In the genomic region with DNA sequence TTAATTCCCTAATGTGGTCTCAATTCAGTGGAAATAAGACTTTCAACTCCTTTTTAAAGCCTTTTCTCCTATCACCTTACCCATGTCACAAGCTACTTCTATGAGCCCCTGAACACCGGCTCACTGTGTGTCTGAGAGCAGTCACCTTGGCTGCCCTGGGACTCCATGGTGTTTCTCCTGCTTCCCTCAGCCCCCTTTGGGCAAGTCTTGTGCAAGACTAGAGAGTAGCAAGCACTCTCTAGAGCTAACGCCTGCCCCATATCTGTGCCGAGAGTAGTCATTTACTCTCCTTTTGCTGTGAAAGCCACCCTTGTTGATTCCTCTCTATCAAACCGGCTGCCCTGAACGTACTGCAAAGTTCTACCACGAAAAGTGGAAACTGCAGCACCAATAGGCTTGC, we compare ENCODE assay signal across 19 cellular contexts.
DNase-seq lines count a peak whose midpoint lies in the region; ATAC-seq, FAIRE-seq and TF ChIP-seq lines count a peak whose summit lies in the region.
"Had no signal": no experiment of that assay in that cellular context is flagged by ENCODE, and none has a peak within 500 bp of the region (broad histone marks: within the 10 kb centered on the region; RNA-seq: fewer than 3 reads in every experiment).

No MANE protein-coding gene starts in this region.

- POLR2A ChIA-PET in SK-N-SH (lab: Yijun Ruan, JAX): no interaction called here

- H2AFZ ChIP-seq in SK-N-SH (ENCODE audit: low read depth) (peak overlapping the region; percentile 66; the same call in 1 of the 2 replicates), osteoblast (ENCODE audit: low read length) (no peak overlapping the region)
- H2AFZ ChIP-seq: PC-9 had no signal

- H3K4me2 ChIP-seq in SK-N-SH: no peak overlapping the region
- H3K4me2 ChIP-seq in osteoblast (ENCODE audit: insufficient read depth, low read length): no peak overlapping the region
- H3K4me2 ChIP-seq: PC-9 had no signal

- TF ChIP-seq POLR2A in heart left ventricle (IDR thresholded peaks at IDR 0.05): no peak

- TF ChIP-seq CTCF in SK-N-SH (IDR thresholded peaks at IDR 0.05) (no peak), heart left ventricle (IDR thresholded peaks at IDR 0.05) (no peak), osteoblast (IDR thresholded peaks at IDR 0.05; ENCODE audit: extremely low read depth, low read depth, low read length) (no peak), upper lobe of right lung (IDR thresholded peaks at IDR 0.05) (no peak)

- 64% methylated on average over 6 of the region's 6 CpGs for WGBS in SK-N-SH (ENCODE audit: low lambda C conversion rate)
- WGBS in heart left ventricle, 4 donors: 76 to 86% (median 81%) methylated on average over 6 of the region's 6 CpGs

- H4K20me1 ChIP-seq in SK-N-SH (ENCODE audit: insufficient read depth) (no peaks in the 10 kb centered on the region), osteoblast (ENCODE audit: insufficient read depth, low read length) (no peaks in the 10 kb centered on the region)

- H3K9me3 ChIP-seq in SK-N-SH (no peaks in the 10 kb centered on the region), heart left ventricle (no peaks in the 10 kb centered on the region), osteoblast (ENCODE audit: low read depth, low read length) (no peaks in the 10 kb centered on the region), upper lobe of right lung (no peaks in the 10 kb centered on the region)
- H3K9me3 ChIP-seq: vagina had no signal

- H3K79me2 ChIP-seq in SK-N-SH (ENCODE audit: insufficient read depth) (no peaks in the 10 kb centered on the region), osteoblast (ENCODE audit: insufficient read depth, low read length) (no peaks in the 10 kb centered on the region)

- H3K4me3 ChIP-seq in SK-N-SH (ENCODE audit: low read depth in 2 of 2, low read length in 1 of 2): no peak overlapping the region
- H3K4me3 ChIP-seq in heart left ventricle: no peak overlapping the region
- no peak overlapping the region for H3K4me3 ChIP-seq in osteoblast (ENCODE audit: insufficient read depth, low read length)
- H3K4me3 ChIP-seq in upper lobe of right lung: no peak overlapping the region
- H3K4me3 ChIP-seq: PC-9, smooth muscle cell, vagina had no signal

- no peak for TF ChIP-seq RAD21 in SK-N-SH (IDR thresholded peaks at IDR 0.05; ENCODE audit: low read length)

- no peak for FAIRE-seq in HTR-8/SVneo (lab: Jason Lieb, UNC)

- no peaks in the 10 kb centered on the region for H3K27me3 ChIP-seq in SK-N-SH (ENCODE audit: insufficient read depth)
- H3K27me3 ChIP-seq in heart left ventricle: no peaks in the 10 kb centered on the region
- H3K27me3 ChIP-seq in osteoblast (ENCODE audit: insufficient read depth, low read length): no peaks in the 10 kb centered on the region
- H3K27me3 ChIP-seq in upper lobe of right lung: no peaks in the 10 kb centered on the region
- H3K27me3 ChIP-seq: foreskin keratinocyte, vagina had no signal

- H3K27ac ChIP-seq in SK-N-SH (ENCODE audit: low read depth in 2 of 2, low read length in 1 of 2) (peak overlapping the region in 1 of 2 experiments; percentile 87; a peak in 1 of 4 replicates), heart left ventricle (peak overlapping the region in 11 of 12 donors; percentile 2 to 81 (median 58)), osteoblast (ENCODE audit: low read depth, low read length) (peak overlapping the region; percentile 95), upper lobe of right lung (peak overlapping the region; percentile 62)
- H3K27ac ChIP-seq: PC-9, VCaP had no signal

- H3F3A ChIP-seq in SK-N-SH (replicated peaks; ENCODE audit: insufficient read depth): peaks cover 13% of the 10 kb centered on the region

- TF ChIP-seq EP300 in SK-N-SH (IDR thresholded peaks at IDR 0.05; ENCODE audit: borderline replicate concordance in 1 of 2, low read depth in 1 of 2, low read length in 1 of 2): no peak

- H3K9me2 ChIP-seq in SK-N-SH: no peaks in the 10 kb centered on the region

- no peaks in the 10 kb centered on the region for H3K36me3 ChIP-seq in SK-N-SH (replicated peaks in 1 of 2; ENCODE audit: control insufficient read depth in 1 of 2, insufficient read depth in 2 of 2, low read length in 1 of 2)
- H3K36me3 ChIP-seq in heart left ventricle: no peaks in the 10 kb centered on the region
- no peaks in the 10 kb centered on the region for H3K36me3 ChIP-seq in osteoblast (ENCODE audit: insufficient read depth, low read length)
- no peaks in the 10 kb centered on the region for H3K36me3 ChIP-seq in upper lobe of right lung
- H3K36me3 ChIP-seq: vagina had no signal

- H3K4me1 ChIP-seq in SK-N-SH (ENCODE audit: control insufficient read depth in 1 of 2, insufficient read depth in 2 of 2, low read depth in 1 of 2, low read length in 1 of 2) (peaks cover 0 to 26% of the 10 kb centered on the region in 2 experiments; a peak in 2 of 4 replicates), heart left ventricle (peaks cover 0 to 59% (median 16%) of the 10 kb centered on the region in 12 donors), osteoblast (ENCODE audit: insufficient read depth, low read length) (peaks cover 53% of the 10 kb centered on the region), upper lobe of right lung (peaks cover 11% of the 10 kb centered on the region)

- 0 out of 2 replicates have a peak overlapping the region, but pooled peaks have one; percentile 56 for H3K9ac ChIP-seq in SK-N-SH

- no peak for ATAC-seq in SK-N-SH treated with all-trans-retinoic acid at 6 μM for 48 hours
- peak in 2 of 4 donors; percentile 31 to 48 for ATAC-seq in heart left ventricle
- no peak for ATAC-seq in upper lobe of right lung
- ATAC-seq: activated CD8-positive, alpha-beta T cell treated with anti-CD3 and anti-CD28 coated beads for 36 hours; stimulated activated effector memory CD8-positive, alpha-beta T cell treated with anti-CD3 and anti-CD28 coated beads, Interleukin-12 subunit alpha, Interleukin-12 subunit beta, amount 100 ng/mL, for 72 hours had no signal

- DNase-seq in SK-N-SH (no peak), heart left ventricle (peak in 1 of 5 donors; percentile 39), osteoblast (ENCODE audit: insufficient read length, low spot score, missing footprints) (no peak), upper lobe of right lung (no peak), activated T-cell treated with anti-CD3 and anti-CD28 coated beads for 4 hours (no peak), HTR-8/SVneo (ENCODE audit: insufficient read length, low spot score) (no peak)
- no peak for DNase-seq in activated CD4-positive, alpha-beta T cell treated with anti-CD3 and anti-CD28 coated beads for 1 hour
- DNase-seq: activated CD8-positive, alpha-beta T cell treated with anti-CD3 and anti-CD28 coated beads for 36 hours; central memory CD4-positive, alpha-beta T cell; endodermal cell; foreskin keratinocyte; NCI-H2081; NCI-H526 treated with DMSO at 0.1 percent for 48 hours; PC-9 had no signal

- intact Hi-C loops in heart left ventricle (cut with DNase I) (loop anchor here in 2 of 10 donors (5.0 to 10.0 kb wide), 2 partner anchors 78 to 80 kb away; a partner anchor contains a TSS), upper lobe of right lung (cut with DNase I) (no loop called here)

- CTCF ChIA-PET in SK-N-SH (lab: Yijun Ruan, JAX): interaction anchor here (1.2 to 1.6 kb wide), 2 partner anchors 44 to 285 kb away, joined by 4 read pairs; no protein-coding TSS in a partner anchor

TF ChIP-seq in SK-N-SH, 30 proteins besides CTCF, POLR2A, EP300 and RAD21:
- TF ChIP-seq TCF12 (IDR thresholded peaks at IDR 0.05): no peak
- no peak for TF ChIP-seq GABPA (IDR thresholded peaks at IDR 0.05; ENCODE audit: low read depth)
- no peak for TF ChIP-seq RFX5 (IDR thresholded peaks at IDR 0.05; ENCODE audit: low read length)
- no peak for TF ChIP-seq EZH2phosphoT487 (IDR thresholded peaks at IDR 0.05; ENCODE audit: borderline replicate concordance, low read depth)
- TF ChIP-seq JUND (IDR thresholded peaks at IDR 0.05): no peak
- no peak for TF ChIP-seq FOSL2 (IDR thresholded peaks at IDR 0.05; ENCODE audit: borderline replicate concordance, low read depth)
- TF ChIP-seq YY1 (IDR thresholded peaks at IDR 0.05; ENCODE audit: low read depth): no peak

TF ChIP-seq in SK-N-SH treated with all-trans-retinoic acid at 6 μM for 48 hours, 23 proteins besides CTCF, POLR2A, EP300 and RAD21:
- TF ChIP-seq, protein P1, sequence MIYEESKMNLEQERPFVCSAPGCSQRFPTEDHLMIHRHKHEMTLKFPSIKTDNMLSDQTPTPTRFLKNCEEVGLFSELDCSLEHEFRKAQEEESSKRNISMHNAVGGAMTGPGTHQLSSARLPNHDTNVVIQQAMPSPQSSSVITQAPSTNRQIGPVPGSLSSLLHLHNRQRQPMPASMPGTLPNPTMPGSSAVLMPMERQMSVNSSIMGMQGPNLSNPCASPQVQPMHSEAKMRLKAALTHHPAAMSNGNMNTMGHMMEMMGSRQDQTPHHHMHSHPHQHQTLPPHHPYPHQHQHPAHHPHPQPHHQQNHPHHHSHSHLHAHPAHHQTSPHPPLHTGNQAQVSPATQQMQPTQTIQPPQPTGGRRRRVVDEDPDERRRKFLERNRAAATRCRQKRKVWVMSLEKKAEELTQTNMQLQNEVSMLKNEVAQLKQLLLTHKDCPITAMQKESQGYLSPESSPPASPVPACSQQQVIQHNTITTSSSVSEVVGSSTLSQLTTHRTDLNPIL (CRISPR knock-in tag; IDR thresholded peaks at IDR 0.05; ENCODE audit: low read depth): no peak
- TF ChIP-seq, protein P2, sequence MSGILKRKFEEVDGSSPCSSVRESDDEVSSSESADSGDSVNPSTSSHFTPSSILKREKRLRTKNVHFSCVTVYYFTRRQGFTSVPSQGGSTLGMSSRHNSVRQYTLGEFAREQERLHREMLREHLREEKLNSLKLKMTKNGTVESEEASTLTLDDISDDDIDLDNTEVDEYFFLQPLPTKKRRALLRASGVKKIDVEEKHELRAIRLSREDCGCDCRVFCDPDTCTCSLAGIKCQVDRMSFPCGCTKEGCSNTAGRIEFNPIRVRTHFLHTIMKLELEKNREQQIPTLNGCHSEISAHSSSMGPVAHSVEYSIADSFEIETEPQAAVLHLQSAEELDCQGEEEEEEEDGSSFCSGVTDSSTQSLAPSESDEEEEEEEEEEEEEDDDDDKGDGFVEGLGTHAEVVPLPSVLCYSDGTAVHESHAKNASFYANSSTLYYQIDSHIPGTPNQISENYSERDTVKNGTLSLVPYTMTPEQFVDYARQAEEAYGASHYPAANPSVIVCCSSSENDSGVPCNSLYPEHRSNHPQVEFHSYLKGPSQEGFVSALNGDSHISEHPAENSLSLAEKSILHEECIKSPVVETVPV (CRISPR knock-in tag; IDR thresholded peaks at IDR 0.05): no peak
- TF ChIP-seq ZNF70 (CRISPR knock-in tag; IDR thresholded peaks at IDR 0.05) (no peak), BACH2 (CRISPR knock-in tag; IDR thresholded peaks at IDR 0.05; ENCODE audit: borderline replicate concordance) (no peak)
